ENCODE assay signal across 9 cellular contexts in the genomic region with DNA sequence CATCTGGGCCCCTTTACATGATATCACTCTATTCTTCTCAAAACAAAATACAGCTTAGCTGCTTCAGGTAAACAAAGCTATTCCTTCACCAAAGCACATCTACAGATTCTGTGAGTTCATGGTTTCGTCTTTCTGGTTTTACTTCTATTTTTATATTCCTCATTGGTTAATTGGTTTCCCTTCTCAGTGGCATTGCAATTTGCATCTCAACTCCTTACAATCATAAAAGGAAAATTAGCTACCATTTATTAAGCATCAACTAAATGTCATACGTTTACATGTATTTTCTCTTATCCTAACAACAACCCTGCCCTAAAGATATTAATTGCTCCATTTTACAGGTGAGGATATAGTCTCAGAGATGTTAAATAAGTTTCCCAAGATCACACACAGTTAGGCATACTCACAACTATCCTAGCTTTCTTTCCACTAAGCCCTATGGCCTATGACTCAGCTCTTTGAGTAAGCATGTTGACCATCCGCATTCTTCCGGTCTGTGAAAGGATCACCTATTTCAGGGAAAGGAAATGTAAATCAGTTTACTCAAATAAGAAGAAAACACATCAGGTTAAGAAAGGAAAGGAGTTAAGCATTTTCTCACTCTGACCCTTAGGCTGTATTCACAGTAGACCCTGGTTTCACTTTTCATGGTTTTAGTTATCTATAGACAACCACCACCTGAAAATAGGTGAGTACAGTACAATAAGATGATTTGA.
DNase-seq lines count a peak whose midpoint lies in the region; ATAC-seq and TF ChIP-seq lines count a peak whose summit lies in the region.
"Had no signal": no experiment of that assay in that cellular context is flagged by ENCODE, and none has a peak within 500 bp of the region (broad histone marks: within the 10 kb centered on the region; RNA-seq: fewer than 3 reads in every experiment).

No MANE protein-coding gene starts in this region.

- H3K9me3 Mint-ChIP-seq in nephron progenitor cell (no peaks in the 10 kb centered on the region), glutamatergic neuron (ENCODE audit: unreplicated experiment) (peaks cover 2% of the 10 kb centered on the region)
- no peaks in the 10 kb centered on the region for H3K9me3 Mint-ChIP-seq in stimulated activated naive CD8-positive, alpha-beta T cell treated with anti-CD3 and anti-CD28 coated beads, Interleukin-15, amount 100 ng/mL, for 72 hours

- H3K27ac Mint-ChIP-seq in nephron progenitor cell, result peak overlapping the region; percentile 40
- no peak overlapping the region for H3K27ac Mint-ChIP-seq in glutamatergic neuron (ENCODE audit: unreplicated experiment)
- H3K27ac Mint-ChIP-seq in stimulated activated naive CD8-positive, alpha-beta T cell treated with anti-CD3 and anti-CD28 coated beads, Interleukin-15, amount 100 ng/mL, for 72 hours, result no peak overlapping the region

- H3K4me3 Mint-ChIP-seq in nephron progenitor cell, result no peak overlapping the region
- H3K4me3 Mint-ChIP-seq in glutamatergic neuron (ENCODE audit: unreplicated experiment), result no peak overlapping the region
- no peak overlapping the region for H3K4me3 Mint-ChIP-seq in stimulated activated naive CD8-positive, alpha-beta T cell treated with anti-CD3 and anti-CD28 coated beads, Interleukin-15, amount 100 ng/mL, for 72 hours

- ATAC-seq in HG02970 (IDR thresholded peaks at IDR 0.05; ENCODE audit: low FRiP score, unreplicated experiment), result peak; percentile 90
- no peak for ATAC-seq in stimulated activated naive CD8-positive, alpha-beta T cell treated with anti-CD3 and anti-CD28 coated beads, Interleukin-15, amount 100 ng/mL, for 72 hours

- DNase-seq in GM19238 (ENCODE audit: insufficient read length, low spot score), result peak; percentile 6
- peak; percentile 54 for DNase-seq in RPMI7951 (ENCODE audit: low read depth)
- DNase-seq in nephron progenitor cell, result no peak
- no peak for DNase-seq in glutamatergic neuron
- DNase-seq in germinal center (ENCODE audit: low spot score), result no peak
- no peak for DNase-seq in stimulated activated naive CD8-positive, alpha-beta T cell treated with anti-CD3 and anti-CD28 coated beads, Interleukin-15, amount 100 ng/mL, for 72 hours
- DNase-seq in NCI-H2107 treated with DMSO at 0.1 percent for 48 hours (lab: John Stamatoyannopoulos, UW; ENCODE audit: unreplicated experiment), result no peak
- DNase-seq: activated CD4-positive, alpha-beta T cell treated with anti-CD3 and anti-CD28 coated beads for 4 hours had no signal

- TF ChIP-seq CTCF in nephron progenitor cell (IDR thresholded peaks at IDR 0.05) (no peak), glutamatergic neuron (IDR thresholded peaks at IDR 0.05; ENCODE audit: partially characterized antibody, unreplicated experiment) (no peak)

- H3K27me3 Mint-ChIP-seq in nephron progenitor cell (ENCODE audit: low read depth, poor library complexity) (no peaks in the 10 kb centered on the region), glutamatergic neuron (ENCODE audit: unreplicated experiment) (peaks cover 3% of the 10 kb centered on the region)
- peaks cover 12% of the 10 kb centered on the region for H3K27me3 Mint-ChIP-seq in stimulated activated naive CD8-positive, alpha-beta T cell treated with anti-CD3 and anti-CD28 coated beads, Interleukin-15, amount 100 ng/mL, for 72 hours

- H3K36me3 Mint-ChIP-seq in nephron progenitor cell (ENCODE audit: low read depth), result no peaks in the 10 kb centered on the region
- no peaks in the 10 kb centered on the region for H3K36me3 Mint-ChIP-seq in glutamatergic neuron (ENCODE audit: unreplicated experiment)

- H3K4me1 Mint-ChIP-seq in nephron progenitor cell, result peaks cover 17% of the 10 kb centered on the region
- no peaks in the 10 kb centered on the region for H3K4me1 Mint-ChIP-seq in glutamatergic neuron (ENCODE audit: low read depth, unreplicated experiment)
- no peaks in the 10 kb centered on the region for H3K4me1 Mint-ChIP-seq in stimulated activated naive CD8-positive, alpha-beta T cell treated with anti-CD3 and anti-CD28 coated beads, Interleukin-15, amount 100 ng/mL, for 72 hours

Comparison
In these comparisons a context has a peak if more than half of its experiments do, and no peak if none do; other contexts are left out.
1. DNase-seq: peak in GM19238 (single experiment) and RPMI7951 (single experiment); none in nephron progenitor cell (single experiment), glutamatergic neuron (single experiment), germinal center (single experiment), stimulated activated naive CD8-positive, alpha-beta T cell treated with anti-CD3 and anti-CD28 coated beads, Interleukin-15, amount 100 ng/mL, for 72 hours (0 of 2) and NCI-H2107 treated with DMSO at 0.1 percent for 48 hours (single experiment).